In the genomic region with DNA sequence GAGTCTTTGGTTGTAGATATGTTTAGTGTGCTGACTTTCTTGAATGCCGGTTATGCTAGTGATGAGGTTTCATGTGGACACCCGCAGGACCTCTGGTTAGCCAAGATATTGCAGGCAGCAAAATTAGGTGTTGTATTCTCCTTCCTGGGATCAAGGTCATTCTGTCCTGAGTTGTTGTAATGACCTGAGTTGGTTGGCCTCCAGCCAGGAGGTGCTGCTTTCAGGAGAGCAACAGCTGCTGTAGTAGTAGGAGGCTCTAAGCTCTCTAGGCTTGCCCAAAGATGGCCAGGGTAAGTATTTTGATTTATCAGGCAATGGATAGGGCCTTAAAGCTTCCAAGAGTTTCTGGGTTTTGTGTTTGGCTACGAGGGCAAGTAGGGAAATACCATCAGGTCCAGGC, we compare ENCODE assay signal across 16 cellular contexts. TPM values are rescaled to one million over a fixed set of nuclear protein-coding genes. Genes with fewer than 3 reads are reported as not detected.
DNase-seq lines count a peak whose midpoint lies in the region; ATAC-seq and TF ChIP-seq lines count a peak whose summit lies in the region.
"Had no signal": no experiment of that assay in that cellular context is flagged by ENCODE, and none has a peak within 500 bp of the region (broad histone marks: within the 10 kb centered on the region; RNA-seq: fewer than 3 reads in every experiment).

No MANE protein-coding gene starts in this region.

- no peak overlapping the region for H3K4me2 ChIP-seq in IMR-90 (ENCODE audit: low read depth, low read length)
- H3K4me2 ChIP-seq: GM23338 had no signal

- H4K8ac ChIP-seq in IMR-90 (ENCODE audit: low read depth in 2 of 2, low read length in 2 of 2), result peak overlapping the region in 1 of 2 experiments; percentile 24; a peak in 2 of 4 replicates

- no peaks in the 10 kb centered on the region for H3K9me3 ChIP-seq in IMR-90 (ENCODE audit: control insufficient read depth, insufficient read depth, low read length)
- peaks cover 27% of the 10 kb centered on the region for H3K9me3 ChIP-seq in endodermal cell (ENCODE audit: control insufficient read depth, low read length)
- H3K9me3 ChIP-seq: BE2C had no signal

- H3K9me1 ChIP-seq in IMR-90 (ENCODE audit: insufficient read depth, low read length), result no peaks in the 10 kb centered on the region; the same call in 1 of the 2 replicates

- DNase-seq in NCI-H82 (lab: John Stamatoyannopoulos, UW) (peak; percentile 2), NCI-H82 treated with DMSO at 0.1 percent for 48 hours (lab: John Stamatoyannopoulos, UW; ENCODE audit: unreplicated experiment) (no peak), IMR-90 (no peak), endodermal cell (no peak), sciatic nerve (ENCODE audit: low spot score) (peak; percentile 47), NCI-H1694 (lab: John Stamatoyannopoulos, UW) (no peak), AG08396 (ENCODE audit: low spot score) (no peak)
- DNase-seq: ACHN; BE2C; CD4-positive, alpha-beta memory T cell; H7 had no signal

- no peak overlapping the region for H3K56ac ChIP-seq in IMR-90 (ENCODE audit: extremely low read depth, insufficient read depth, low read length)

- BruUV-seq in IMR-90 (replicated peaks; lab: Mats Ljungman, UMichigan), result no TSS peak

- peak overlapping the region; percentile 82 for H2AK5ac ChIP-seq in IMR-90 (ENCODE audit: low read depth, low read length)

- H4K91ac ChIP-seq in IMR-90 (ENCODE audit: insufficient read depth, low read depth, low read length), result peak overlapping the region; percentile 55

- dilution Hi-C loops in IMR-90 (cut with HindIII; ENCODE audit: low sequenced_read_pairs, unreplicated experiment), result no loop called here

- H3K4me3 Mint-ChIP-seq in endodermal cell, result no peak overlapping the region
- H3K4me3 Mint-ChIP-seq: CD4-positive, alpha-beta memory T cell; GM23338; IgD-negative memory B cell had no signal

- peak overlapping the region; percentile 27 for H2AFZ ChIP-seq in IMR-90 (replicated peaks; ENCODE audit: low read length, poor library complexity)
- H2AFZ ChIP-seq: GM23338 had no signal

- POLR2A ChIA-PET in IMR-90 (lab: Charles Lee; ENCODE audit: unreplicated experiment), result interaction anchor here (0.6 kb wide), 1 partner anchor 22 kb away, joined by 3 read pairs; no protein-coding TSS in a partner anchor

- no peaks in the 10 kb centered on the region for H3K27me3 ChIP-seq in IMR-90 (ENCODE audit: control insufficient read depth, insufficient read depth, low read length)
- no peaks in the 10 kb centered on the region for H3K27me3 ChIP-seq in endodermal cell (ENCODE audit: control insufficient read depth, insufficient read depth, low read length, poor library complexity, severe bottlenecking)
- H3K27me3 ChIP-seq: BE2C had no signal

- TF ChIP-seq RAD21 in IMR-90 (IDR thresholded peaks at IDR 0.05; ENCODE audit: low read length), result no peak

- H3K4me3 ChIP-seq in IMR-90 (ENCODE audit: insufficient read depth, low read depth, low read length), result no peak overlapping the region
- H3K4me3 ChIP-seq in endodermal cell (ENCODE audit: low read length), result peak overlapping the region; percentile 12
- H3K4me3 ChIP-seq: GM12878, GM23338 had no signal

- H3K9me3 Mint-ChIP-seq in endodermal cell, result peaks cover 22% of the 10 kb centered on the region

- H3K27ac ChIP-seq in IMR-90 (ENCODE audit: insufficient read depth, low read length), result no peak overlapping the region
- no peak overlapping the region for H3K27ac ChIP-seq in endodermal cell (ENCODE audit: low read depth, low read length)
- H3K27ac ChIP-seq: C4-2B had no signal

- peak overlapping the region; percentile 73; the same call in 1 of the 2 replicates for H3K18ac ChIP-seq in IMR-90 (ENCODE audit: low read depth, low read length)

- H4K20me1 ChIP-seq in IMR-90 (ENCODE audit: insufficient read depth, low read length), result no peaks in the 10 kb centered on the region

- H3K4ac ChIP-seq in IMR-90 (ENCODE audit: low read depth, low read length), result peak overlapping the region; percentile 69

- peak overlapping the region; percentile 63 for H2BK120ac ChIP-seq in IMR-90 (ENCODE audit: low read depth, low read length)

- in situ Hi-C loops in IMR-90 (cut with MboI; ENCODE audit: low sequenced_read_pairs), result no loop called here

- no peak for TF ChIP-seq CTCF in IMR-90 (conservative IDR thresholded peaks at IDR 0.05; ENCODE audit: low read depth, low read length)
- no peak for TF ChIP-seq CTCF in endodermal cell (conservative IDR thresholded peaks at IDR 0.05)

- H3K36me3 ChIP-seq in IMR-90 (ENCODE audit: control insufficient read depth, insufficient read depth, low read length), result no peaks in the 10 kb centered on the region
- H3K36me3 ChIP-seq in endodermal cell (ENCODE audit: control insufficient read depth, insufficient read depth, low read length), result no peaks in the 10 kb centered on the region
- H3K36me3 ChIP-seq: BE2C had no signal

- TF ChIP-seq POLR2A in IMR-90 (IDR thresholded peaks at IDR 0.05; ENCODE audit: low read depth, low read length), result no peak

- ATAC-seq in IMR-90 (ENCODE audit: low read depth), result no peak
- ATAC-seq in sciatic nerve, result no peak
- no peak for ATAC-seq in HG03521 (IDR thresholded peaks at IDR 0.05; ENCODE audit: unreplicated experiment)
- ATAC-seq: GM12878, GM23338 had no signal

- peak overlapping the region; percentile 59 for H2AK9ac ChIP-seq in IMR-90 (replicated peaks; ENCODE audit: low read depth, low read length, poor library complexity)

- H2BK20ac ChIP-seq in IMR-90 (ENCODE audit: low read depth, low read length), result peak overlapping the region; percentile 74

- H3K27ac Mint-ChIP-seq in endodermal cell, result no peak overlapping the region
- H3K27ac Mint-ChIP-seq: GM23338, IgD-negative memory B cell had no signal

- peaks cover 7% of the 10 kb centered on the region for H3K27me3 Mint-ChIP-seq in endodermal cell (ENCODE audit: insufficient read depth)

- peak overlapping the region; percentile 59; the same call in 1 of the 2 replicates for H4K5ac ChIP-seq in IMR-90 (ENCODE audit: low read depth, low read length)

- H3K14ac ChIP-seq in IMR-90 (replicated peaks; ENCODE audit: low read depth, low read length), result peak overlapping the region; percentile 48

- peaks cover 11% of the 10 kb centered on the region for H3K4me1 ChIP-seq in IMR-90 (ENCODE audit: control insufficient read depth, insufficient read depth, low read length)
- no peaks in the 10 kb centered on the region for H3K4me1 ChIP-seq in endodermal cell (ENCODE audit: control insufficient read depth, insufficient read depth, low read length)
- H3K4me1 ChIP-seq: BE2C had no signal

- H3K23ac ChIP-seq in IMR-90 (ENCODE audit: low read depth, low read length), result no peak overlapping the region

- no peaks in the 10 kb centered on the region for H3K36me3 Mint-ChIP-seq in endodermal cell (ENCODE audit: low read depth)
- H3K36me3 Mint-ChIP-seq: CD4-positive, alpha-beta memory T cell; IgD-negative memory B cell had no signal

- H3K4me1 Mint-ChIP-seq in endodermal cell, result no peaks in the 10 kb centered on the region
- H3K4me1 Mint-ChIP-seq: CD4-positive, alpha-beta memory T cell; GM23338; IgD-negative memory B cell had no signal

- peak overlapping the region; percentile 68 for H2BK5ac ChIP-seq in IMR-90 (ENCODE audit: low read depth, low read length, poor library complexity, severe bottlenecking)

- H3K9ac ChIP-seq in IMR-90 (ENCODE audit: low read depth, low read length) (no peak overlapping the region), endodermal cell (ENCODE audit: extremely low read depth, low read length, poor library complexity, severe bottlenecking) (no peak overlapping the region)

- intact Hi-C loops in IMR-90 (cut with micrococcal nuclease) (no loop called here), sciatic nerve (cut with DNase I) (no loop called here)

- WGBS in IMR-90 (ENCODE audit: extremely low coverage in 2 of 2, insufficient read length in 1 of 2), 2 experiments, result 100% methylated on average over 1 of the region's 3 CpGs; no CpG with 5 or more reads in 1 of the 2 experiments
- WGBS in endodermal cell (ENCODE audit: insufficient coverage in 1 of 2, insufficient read length in 1 of 2), 2 experiments, result 98 to 100% methylated on average over 1 to 3 of the region's 3 CpGs

- H3K79me1 ChIP-seq in IMR-90 (ENCODE audit: low read depth in 1 of 2, low read length in 2 of 2), result no peaks in the 10 kb centered on the region

- CTCF ChIA-PET in IMR-90 (lab: Yijun Ruan, JAX), result interaction anchor here (0.7 to 1.4 kb wide), 2 partner anchors 11 to 93 kb away, joined by 3 read pairs; no protein-coding TSS in a partner anchor

- peak overlapping the region; percentile 53; the same call in 1 of the 3 replicates for H2BK15ac ChIP-seq in IMR-90 (ENCODE audit: low read depth, low read length)

TF ChIP-seq in IMR-90, 13 proteins besides CTCF, POLR2A, EP300 and RAD21 (continues in another document):
- TF ChIP-seq USF2 (IDR thresholded peaks at IDR 0.05; ENCODE audit: low read depth, low read length) (no peak), FOS (IDR thresholded peaks at IDR 0.05; ENCODE audit: low read depth, low read length) (no peak), MAZ (IDR thresholded peaks at IDR 0.05; ENCODE audit: borderline replicate concordance, low read depth, low read length) (no peak), NFE2L2 (IDR thresholded peaks at IDR 0.05; ENCODE audit: low read depth, low read length) (no peak), MAFK (IDR thresholded peaks at IDR 0.05; ENCODE audit: low read depth, low read length) (no peak), RCOR1 (IDR thresholded peaks at IDR 0.05; ENCODE audit: insufficient replicate concordance, low read length) (no peak), CEBPB (IDR thresholded peaks at IDR 0.05; ENCODE audit: low read depth, low read length) (no peak), SMC3 (IDR thresholded peaks at IDR 0.05; ENCODE audit: low read depth, low read length) (no peak), BHLHE40 (IDR thresholded peaks at IDR 0.05; ENCODE audit: low read depth, low read length) (no peak), CHD1 (IDR thresholded peaks at IDR 0.05; ENCODE audit: low read depth, low read length) (no peak), MXI1 (IDR thresholded peaks at IDR 0.05; ENCODE audit: borderline replicate concordance, low read depth, low read length) (no peak)

RNA-seq across cellular contexts. Expression of gene BDKRB2, which starts 56.0 kb away (rescaled TPM):
- total RNA-seq in IMR-90 (2012; rRNA removed) (60.5 and 73.1 TPM in 2 replicates), endodermal cell (1 to 10 TPM; 1.1 to 3.8 TPM), sciatic nerve (50.4 TPM)
- polyA plus RNA-seq in IMR-90 (2012; rRNA removed), result 52.1 and 60.9 TPM in 2 replicates
- polyA plus RNA-seq in IMR-90 (2012; cell fraction: cytosol; rRNA removed), result 32.4 and 87.1 TPM in 2 replicates
- polyA plus RNA-seq in IMR-90 (2012; cell fraction: nucleus; rRNA removed; ENCODE audit: low replicate concordance), result 63.4 and 68.9 TPM in 2 replicates
- 0.57 TPM for polyA plus RNA-seq in endodermal cell (2013, experiment 1 of 2)
- polyA plus RNA-seq in endodermal cell (2013, experiment 2 of 2), result 0.87 TPM
- total RNA-seq: CD4-positive, alpha-beta memory T cell; GM12878 had no signal
- polyA plus RNA-seq: CD4-positive, alpha-beta memory T cell; IgD-negative memory B cell had no signal

Comparison
In these comparisons a context has a peak if more than half of its experiments do, and no peak if none do; other contexts are left out.
1. DNase-seq: peak in NCI-H82 (single experiment) and sciatic nerve (single experiment); none in NCI-H82 treated with DMSO at 0.1 percent for 48 hours (single experiment), IMR-90 (single experiment), endodermal cell (single experiment), NCI-H1694 (single experiment) and AG08396 (single experiment).
2. RNA of gene BDKRB2, which starts 56.0 kb away (total RNA-seq): 60.5 to 73.1 TPM in IMR-90 and 50.4 TPM in sciatic nerve (single experiment); 1.1 to 3.8 TPM in endodermal cell; every median in the first group is over 10 times any median in the second.